In genomic region chr5:117559005-117559844, GRCh38 we compare ENCODE assay signal across 17 cellular contexts.
DNase-seq lines count a peak whose midpoint lies in the region; ATAC-seq and TF ChIP-seq lines count a peak whose summit lies in the region.
"Had no signal": no experiment of that assay in that cellular context is flagged by ENCODE, and none has a peak within 500 bp of the region (broad histone marks: within the 10 kb centered on the region; RNA-seq: fewer than 3 reads in every experiment).

No MANE protein-coding gene starts in this region.

- H3K36me3 ChIP-seq in WERI-Rb-1 (no peaks in the 10 kb centered on the region), right lobe of liver (no peaks in the 10 kb centered on the region), osteoblast (ENCODE audit: insufficient read depth, low read length) (no peaks in the 10 kb centered on the region), uterus (no peaks in the 10 kb centered on the region)

- H3K27me3 ChIP-seq in WERI-Rb-1 (ENCODE audit: insufficient read depth, low read depth, severe bottlenecking) (no peaks in the 10 kb centered on the region), right lobe of liver (no peaks in the 10 kb centered on the region), osteoblast (ENCODE audit: insufficient read depth, low read length) (no peaks in the 10 kb centered on the region), uterus (no peaks in the 10 kb centered on the region)

- H3K4me1 ChIP-seq in right lobe of liver: peaks cover 0 to 22% (median 2%) of the 10 kb centered on the region in 4 donors
- H3K4me1 ChIP-seq in osteoblast (ENCODE audit: insufficient read depth, low read length): no peaks in the 10 kb centered on the region
- H3K4me1 ChIP-seq in uterus: no peaks in the 10 kb centered on the region
- H3K4me1 ChIP-seq: A549 had no signal

- no peak overlapping the region for H3K4me3 ChIP-seq in WERI-Rb-1 (ENCODE audit: low read depth, low read length)
- no peak overlapping the region for H3K4me3 ChIP-seq in right lobe of liver
- H3K4me3 ChIP-seq in osteoblast (ENCODE audit: insufficient read depth, low read length): no peak overlapping the region
- H3K4me3 ChIP-seq in uterus: no peak overlapping the region
- H3K4me3 ChIP-seq: A549, GM23248 had no signal

- TF ChIP-seq CTCF in WERI-Rb-1 (IDR thresholded peaks at IDR 0.05; ENCODE audit: low read depth, low read length): no peak
- no peak for TF ChIP-seq CTCF in right lobe of liver (IDR thresholded peaks at IDR 0.05)
- no peak for TF ChIP-seq CTCF in osteoblast (IDR thresholded peaks at IDR 0.05; ENCODE audit: extremely low read depth, low read depth, low read length)
- no peak for TF ChIP-seq CTCF in uterus (IDR thresholded peaks at IDR 0.05)

- TF ChIP-seq POLR2A in right lobe of liver (IDR thresholded peaks at IDR 0.05): no peak
- no peak for TF ChIP-seq POLR2A in uterus (IDR thresholded peaks at IDR 0.05)

- H3K9me3 ChIP-seq in WERI-Rb-1 (ENCODE audit: severe bottlenecking) (no peaks in the 10 kb centered on the region), right lobe of liver (no peaks in the 10 kb centered on the region), osteoblast (ENCODE audit: low read depth, low read length) (no peaks in the 10 kb centered on the region), uterus (no peaks in the 10 kb centered on the region)
- H3K9me3 ChIP-seq: A549 had no signal

- DNase-seq in NCI-H82 (lab: John Stamatoyannopoulos, UW) (peak; percentile 40), NCI-H82 treated with DMSO at 0.1 percent for 48 hours (lab: John Stamatoyannopoulos, UW; ENCODE audit: unreplicated experiment) (no peak), WERI-Rb-1 (peak; percentile 51), right lobe of liver (no peak), osteoblast (ENCODE audit: insufficient read length, low spot score, missing footprints) (no peak), NCI-H1092 (lab: John Stamatoyannopoulos, UW) (no peak), uterus (no peak)
- DNase-seq: AML-193; CD4-positive, alpha-beta T cell; DMS153; DMS79; GDM1; GM23248; HCEC 1CT had no signal

- WGBS in right lobe of liver (ENCODE audit: insufficient coverage, low coverage, low lambda C conversion rate, missing lambda C conversion rate): 27% methylated on average over 3 of the region's 3 CpGs

- no peak overlapping the region for H2AFZ ChIP-seq in osteoblast (ENCODE audit: low read length)
- H2AFZ ChIP-seq: GM23248 had no signal

- H3K79me2 ChIP-seq in osteoblast (ENCODE audit: insufficient read depth, low read length): no peaks in the 10 kb centered on the region

- intact Hi-C loops in right lobe of liver (cut with DNase I) (no loop called here), uterus (cut with DNase I; ENCODE audit: low total_unique reads) (no loop called here)

- no peaks in the 10 kb centered on the region for H4K20me1 ChIP-seq in osteoblast (ENCODE audit: insufficient read depth, low read length)

- ATAC-seq in right lobe of liver: peak; percentile 81 to 94 (median 84)
- ATAC-seq: A549 had no signal

- no peak overlapping the region for H3K27ac ChIP-seq in WERI-Rb-1
- peak overlapping the region in 1 of 3 donors; percentile 47 for H3K27ac ChIP-seq in right lobe of liver
- H3K27ac ChIP-seq in osteoblast (ENCODE audit: low read depth, low read length): no peak overlapping the region
- H3K27ac ChIP-seq in uterus: no peak overlapping the region
- H3K27ac ChIP-seq: 22Rv1, A549, C4-2B, GM23248 had no signal

- H3K4me2 ChIP-seq in osteoblast (ENCODE audit: insufficient read depth, low read length): no peak overlapping the region
- H3K4me2 ChIP-seq: A549 had no signal

Comparison
In these comparisons a context has a peak if more than half of its experiments do, and no peak if none do; other contexts are left out.
1. DNase-seq: peak in NCI-H82 (single experiment) and WERI-Rb-1 (single experiment); none in NCI-H82 treated with DMSO at 0.1 percent for 48 hours (single experiment), right lobe of liver (0 of 3), osteoblast (single experiment), NCI-H1092 (single experiment) and uterus (0 of 2).